ENCODE assay signal across 26 cellular contexts in genomic region chr4:33996075-33996718, GRCh38.
A peak's percentile ranks its signal among the peaks of the same experiment; 100 is the strongest.
DNase-seq lines count a peak whose midpoint lies in the region; ATAC-seq and TF ChIP-seq lines count a peak whose summit lies in the region.
"Had no signal": no experiment of that assay in that cellular context is flagged by ENCODE, and none has a peak within 500 bp of the region (broad histone marks: within the 10 kb centered on the region; RNA-seq: fewer than 3 reads in every experiment).

No MANE protein-coding gene starts in this region.

- no peak overlapping the region for H3K27ac Mint-ChIP-seq in neural progenitor cell
- H3K27ac Mint-ChIP-seq: activated CD4-positive, alpha-beta T cell treated with anti-CD3 and anti-CD28 coated beads, Interleukin-2, amount 10 ng/mL, durations not matched to agents 7 days and 5 days; activated naive CD4-positive, alpha-beta T cell treated with anti-CD3 and anti-CD28 coated beads, Interleukin-2, amount 50 U/mL, for 72 hours; HFFc6 had no signal

- no peak overlapping the region for H3K4me3 Mint-ChIP-seq in neural progenitor cell
- H3K4me3 Mint-ChIP-seq: activated CD4-positive, alpha-beta T cell treated with anti-CD3 and anti-CD28 coated beads, Interleukin-2, amount 10 ng/mL, durations not matched to agents 7 days and 5 days; HFFc6 had no signal

- H3K9me2 ChIP-seq in GM23248 (ENCODE audit: insufficient read depth): no peaks in the 10 kb centered on the region

- no peak overlapping the region for H3K4me3 ChIP-seq in GM23248
- no peak overlapping the region for H3K4me3 ChIP-seq in neural progenitor cell
- no peak overlapping the region for H3K4me3 ChIP-seq in mucosa of descending colon
- H3K4me3 ChIP-seq: cardiac muscle cell, left ventricle myocardium inferior, right lobe of liver, tibial nerve had no signal

- no peak overlapping the region for H3K9ac ChIP-seq in GM23248
- no peak overlapping the region for H3K9ac ChIP-seq in neural progenitor cell

- no peaks in the 10 kb centered on the region for H4K20me1 ChIP-seq in GM23248 (ENCODE audit: insufficient read depth)
- H4K20me1 ChIP-seq in neural progenitor cell (ENCODE audit: low read depth): no peaks in the 10 kb centered on the region

- intact Hi-C loops in mucosa of descending colon (cut with DNase I, micrococcal nuclease): no loop called here

- ATAC-seq in HG02798 (IDR thresholded peaks at IDR 0.05; ENCODE audit: poor library complexity, unreplicated experiment): no peak
- no peak for ATAC-seq in activated CD4-positive, CD25-positive, alpha-beta regulatory T cell treated with anti-CD3 and anti-CD28 coated beads, Interleukin-2, amount 50 U/mL, for 24 hours
- ATAC-seq in mucosa of descending colon: no peak
- ATAC-seq: activated naive CD4-positive, alpha-beta T cell treated with anti-CD3 and anti-CD28 coated beads, Interleukin-2, amount 50 U/mL, for 72 hours; Panc1; right lobe of liver had no signal

- no peak overlapping the region for H3K27ac ChIP-seq in GM23248
- no peak overlapping the region for H3K27ac ChIP-seq in epithelial cell of prostate
- no peak overlapping the region for H3K27ac ChIP-seq in neural progenitor cell
- H3K27ac ChIP-seq: cardiac muscle cell, left ventricle myocardium inferior, neutrophil, right lobe of liver, tibial nerve, VCaP had no signal

- H3K9me3 ChIP-seq in GM23248 (ENCODE audit: low read depth) (no peaks in the 10 kb centered on the region), neural progenitor cell (ENCODE audit: low read depth) (no peaks in the 10 kb centered on the region), mucosa of descending colon (peaks cover 22% of the 10 kb centered on the region)
- H3K9me3 ChIP-seq: left ventricle myocardium inferior, neutrophil, right lobe of liver, tibial nerve had no signal

- H3K36me3 Mint-ChIP-seq in neural progenitor cell: no peaks in the 10 kb centered on the region
- H3K36me3 Mint-ChIP-seq: activated naive CD4-positive, alpha-beta T cell treated with anti-CD3 and anti-CD28 coated beads, Interleukin-2, amount 50 U/mL, for 72 hours had no signal

- TF ChIP-seq CTCF in neural progenitor cell (IDR thresholded peaks at IDR 0.05) (no peak), mucosa of descending colon (IDR thresholded peaks at IDR 0.05) (no peak)

- no peaks in the 10 kb centered on the region for H3F3A ChIP-seq in GM23248 (ENCODE audit: insufficient read depth)
- H3F3A ChIP-seq in neural progenitor cell (ENCODE audit: low read depth): no peaks in the 10 kb centered on the region

- no peaks in the 10 kb centered on the region for H3K9me3 Mint-ChIP-seq in neural progenitor cell
- H3K9me3 Mint-ChIP-seq: HFFc6 had no signal

- 77 to 81% methylated on average over 4 of the region's 4 CpGs for WGBS in GM23248 (ENCODE audit: low coverage in 1 of 2, low lambda C conversion rate in 2 of 2, missing lambda C conversion rate in 2 of 2), 2 experiments

- in situ Hi-C loops in GM23248 (cut with MboI): no loop called here

- H3K27me3 ChIP-seq in GM23248 (replicated peaks; ENCODE audit: insufficient read depth): no peaks in the 10 kb centered on the region
- no peaks in the 10 kb centered on the region for H3K27me3 ChIP-seq in neural progenitor cell
- H3K27me3 ChIP-seq: cardiac muscle cell, neutrophil, right lobe of liver, tibial nerve had no signal

- DNase-seq in GM23248 (peak; percentile 6), NCI-H69 (lab: John Stamatoyannopoulos, UW) (peak; percentile 34), epithelial cell of prostate (ENCODE audit: low read depth, low spot score) (peak; percentile 10), neural progenitor cell (ENCODE audit: low spot score) (no peak), NCI-H146 treated with DMSO at 0.1 percent for 48 hours (lab: John Stamatoyannopoulos, UW; ENCODE audit: unreplicated experiment) (no peak), mucosa of descending colon (no peak)
- DNase-seq: activated CD4-positive, alpha-beta T cell treated with anti-CD3 and anti-CD28 coated beads, Interleukin-2, amount 10 ng/mL, durations not matched to agents 7 days and 5 days; HFFc6; KBM-7; left ventricle myocardium inferior; mesenchymal stem cell; MM.1S; NCI-H2029 treated with DMSO at 0.1 percent for 48 hours; NCI-H524 treated with DMSO at 0.1 percent for 48 hours; right lobe of liver; SIG-M5; stimulated activated CD4-positive, alpha-beta T cell treated with anti-CD3 and anti-CD28 coated beads, Interleukin-4, amount 100 ng/mL, for 4 hours; T1000 had no signal

- H3K4me2 ChIP-seq in GM23248 (ENCODE audit: unreplicated experiment) (no peak overlapping the region), neural progenitor cell (no peak overlapping the region)

- no peaks in the 10 kb centered on the region for H3K36me3 ChIP-seq in GM23248 (ENCODE audit: low read depth)
- H3K36me3 ChIP-seq in neural progenitor cell: no peaks in the 10 kb centered on the region
- no peaks in the 10 kb centered on the region for H3K36me3 ChIP-seq in mucosa of descending colon (ENCODE audit: low read depth)
- H3K36me3 ChIP-seq: cardiac muscle cell, left ventricle myocardium inferior, neutrophil, right lobe of liver, tibial nerve had no signal

- H3K4me1 Mint-ChIP-seq in neural progenitor cell: no peaks in the 10 kb centered on the region
- H3K4me1 Mint-ChIP-seq: activated CD4-positive, alpha-beta T cell treated with anti-CD3 and anti-CD28 coated beads, Interleukin-2, amount 10 ng/mL, durations not matched to agents 7 days and 5 days had no signal

- no peaks in the 10 kb centered on the region for H3K27me3 Mint-ChIP-seq in neural progenitor cell (ENCODE audit: insufficient read depth, low read depth)
- H3K27me3 Mint-ChIP-seq: activated CD4-positive, alpha-beta T cell treated with anti-CD3 and anti-CD28 coated beads, Interleukin-2, amount 10 ng/mL, durations not matched to agents 7 days and 5 days had no signal

- H3K4me1 ChIP-seq in GM23248 (ENCODE audit: insufficient read depth): no peaks in the 10 kb centered on the region
- peaks cover 6% of the 10 kb centered on the region for H3K4me1 ChIP-seq in neural progenitor cell
- no peaks in the 10 kb centered on the region for H3K4me1 ChIP-seq in mucosa of descending colon (ENCODE audit: low read depth)
- H3K4me1 ChIP-seq: left ventricle myocardium inferior, right lobe of liver, tibial nerve had no signal

- H3K79me2 ChIP-seq in GM23248 (ENCODE audit: insufficient read depth) (no peaks in the 10 kb centered on the region), neural progenitor cell (ENCODE audit: low read depth) (no peaks in the 10 kb centered on the region)

- H2AFZ ChIP-seq in GM23248 (no peak overlapping the region), neural progenitor cell (replicated peaks) (peak overlapping the region; percentile 42)

Comparison
In these comparisons a context has a peak if more than half of its experiments do, and no peak if none do; other contexts are left out.
1. DNase-seq: peak in GM23248 (single experiment), NCI-H69 (single experiment) and epithelial cell of prostate (single experiment); none in neural progenitor cell (single experiment), NCI-H146 treated with DMSO at 0.1 percent for 48 hours (single experiment) and mucosa of descending colon (0 of 3).